ENCODE assay signal across 1 cellular context in the genomic region with DNA sequence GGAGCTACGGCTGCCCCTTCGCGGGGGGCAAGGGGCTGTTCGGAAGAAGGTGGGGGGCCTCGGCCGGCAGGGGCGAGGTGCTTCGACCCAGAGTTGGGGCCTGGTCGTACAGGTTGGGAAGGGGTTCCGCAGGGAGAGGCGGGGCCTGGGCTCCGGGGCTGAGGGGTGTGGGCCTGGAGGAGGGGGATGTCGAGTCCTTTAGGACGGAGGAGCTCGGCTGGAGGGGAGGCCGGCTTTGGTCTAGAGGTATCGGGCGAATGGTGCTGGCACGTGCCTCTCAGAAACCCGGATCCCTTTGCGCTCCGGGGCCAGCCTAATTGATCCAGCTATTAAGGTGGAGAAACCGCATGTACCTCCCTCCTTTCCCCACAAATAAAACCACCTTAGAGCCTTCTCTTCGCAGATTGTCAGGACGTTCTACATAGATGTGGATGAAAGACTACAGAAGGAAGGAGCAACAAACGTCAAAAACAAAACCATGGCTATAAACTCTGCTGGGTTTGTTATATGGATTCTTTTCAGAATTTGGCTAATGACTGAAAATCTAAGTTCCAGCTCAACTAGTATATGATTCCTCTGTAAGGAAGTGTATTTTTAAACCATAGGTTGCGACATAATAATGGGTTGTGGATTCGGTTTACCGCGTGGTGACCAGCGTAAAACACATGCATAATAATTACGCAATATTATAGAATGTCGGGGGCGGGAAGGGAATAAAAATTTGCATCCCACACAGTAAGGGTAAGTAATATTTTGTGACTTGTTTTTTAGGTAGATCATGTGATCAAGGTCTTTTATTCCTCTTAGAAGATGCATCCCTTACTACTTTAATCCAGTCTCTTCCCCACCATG.
TF ChIP-seq lines count a peak whose summit lies in the region.

No MANE protein-coding gene starts in this region.

TF ChIP-seq in HEK293, 187 proteins besides CTCF, POLR2A, EP300 and RAD21 (continued from another document and continues in another):
- TF ChIP-seq, protein P1, sequence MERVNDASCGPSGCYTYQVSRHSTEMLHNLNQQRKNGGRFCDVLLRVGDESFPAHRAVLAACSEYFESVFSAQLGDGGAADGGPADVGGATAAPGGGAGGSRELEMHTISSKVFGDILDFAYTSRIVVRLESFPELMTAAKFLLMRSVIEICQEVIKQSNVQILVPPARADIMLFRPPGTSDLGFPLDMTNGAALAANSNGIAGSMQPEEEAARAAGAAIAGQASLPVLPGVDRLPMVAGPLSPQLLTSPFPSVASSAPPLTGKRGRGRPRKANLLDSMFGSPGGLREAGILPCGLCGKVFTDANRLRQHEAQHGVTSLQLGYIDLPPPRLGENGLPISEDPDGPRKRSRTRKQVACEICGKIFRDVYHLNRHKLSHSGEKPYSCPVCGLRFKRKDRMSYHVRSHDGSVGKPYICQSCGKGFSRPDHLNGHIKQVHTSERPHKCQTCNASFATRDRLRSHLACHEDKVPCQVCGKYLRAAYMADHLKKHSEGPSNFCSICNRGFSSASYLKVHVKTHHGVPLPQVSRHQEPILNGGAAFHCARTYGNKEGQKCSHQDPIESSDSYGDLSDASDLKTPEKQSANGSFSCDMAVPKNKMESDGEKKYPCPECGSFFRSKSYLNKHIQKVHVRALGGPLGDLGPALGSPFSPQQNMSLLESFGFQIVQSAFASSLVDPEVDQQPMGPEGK (tag by site-specific recombination; IDR thresholded peaks at IDR 0.05) = peak; percentile 55; the same call in 1 of the 2 replicates
- no peak for TF ChIP-seq ZNF626 (tag by site-specific recombination; IDR thresholded peaks at IDR 0.05)
- TF ChIP-seq REPIN1 (tag by site-specific recombination; IDR thresholded peaks at IDR 0.05; ENCODE audit: low read depth) = no peak
- no peak for TF ChIP-seq ZNF175 (tag by site-specific recombination; IDR thresholded peaks at IDR 0.05)
- peak; percentile 53 for TF ChIP-seq ZNF335 (tag by site-specific recombination; conservative IDR thresholded peaks at IDR 0.05)
- TF ChIP-seq ZNF558 (tag by site-specific recombination; IDR thresholded peaks at IDR 0.05) = no peak
- peak; percentile 59; the same call in 1 of the 2 replicates for TF ChIP-seq KLF9 (tag by site-specific recombination; IDR thresholded peaks at IDR 0.05; ENCODE audit: low read depth)
- peak; percentile 22; the same call in 1 of the 2 replicates for TF ChIP-seq ZXDB (tag by site-specific recombination; IDR thresholded peaks at IDR 0.05)
- TF ChIP-seq, protein P2, sequence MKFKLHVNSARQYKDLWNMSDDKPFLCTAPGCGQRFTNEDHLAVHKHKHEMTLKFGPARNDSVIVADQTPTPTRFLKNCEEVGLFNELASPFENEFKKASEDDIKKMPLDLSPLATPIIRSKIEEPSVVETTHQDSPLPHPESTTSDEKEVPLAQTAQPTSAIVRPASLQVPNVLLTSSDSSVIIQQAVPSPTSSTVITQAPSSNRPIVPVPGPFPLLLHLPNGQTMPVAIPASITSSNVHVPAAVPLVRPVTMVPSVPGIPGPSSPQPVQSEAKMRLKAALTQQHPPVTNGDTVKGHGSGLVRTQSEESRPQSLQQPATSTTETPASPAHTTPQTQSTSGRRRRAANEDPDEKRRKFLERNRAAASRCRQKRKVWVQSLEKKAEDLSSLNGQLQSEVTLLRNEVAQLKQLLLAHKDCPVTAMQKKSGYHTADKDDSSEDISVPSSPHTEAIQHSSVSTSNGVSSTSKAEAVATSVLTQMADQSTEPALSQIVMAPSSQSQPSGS (tag by site-specific recombination; IDR thresholded peaks at IDR 0.05; ENCODE audit: low read depth) = no peak
- TF ChIP-seq IKZF3 (tag by site-specific recombination; IDR thresholded peaks at IDR 0.05) = no peak
- no peak for TF ChIP-seq ZNF311 (tag by site-specific recombination; IDR thresholded peaks at IDR 0.05; ENCODE audit: borderline replicate concordance)
- TF ChIP-seq ZNF404 (tag by site-specific recombination; IDR thresholded peaks at IDR 0.05) = no peak
- no peak for TF ChIP-seq SETDB1 (IDR thresholded peaks at IDR 0.05; ENCODE audit: insufficient read length, low read length)
- no peak for TF ChIP-seq ZNF776 (tag by site-specific recombination; IDR thresholded peaks at IDR 0.05; ENCODE audit: borderline replicate concordance)
- no peak for TF ChIP-seq ZNF223 (tag by site-specific recombination; IDR thresholded peaks at IDR 0.05)
- no peak for TF ChIP-seq ZNF433 (tag by site-specific recombination; IDR thresholded peaks at IDR 0.05; ENCODE audit: low read depth)
- no peak for TF ChIP-seq RBAK (tag by site-specific recombination; IDR thresholded peaks at IDR 0.05)
- TF ChIP-seq, protein P3, sequence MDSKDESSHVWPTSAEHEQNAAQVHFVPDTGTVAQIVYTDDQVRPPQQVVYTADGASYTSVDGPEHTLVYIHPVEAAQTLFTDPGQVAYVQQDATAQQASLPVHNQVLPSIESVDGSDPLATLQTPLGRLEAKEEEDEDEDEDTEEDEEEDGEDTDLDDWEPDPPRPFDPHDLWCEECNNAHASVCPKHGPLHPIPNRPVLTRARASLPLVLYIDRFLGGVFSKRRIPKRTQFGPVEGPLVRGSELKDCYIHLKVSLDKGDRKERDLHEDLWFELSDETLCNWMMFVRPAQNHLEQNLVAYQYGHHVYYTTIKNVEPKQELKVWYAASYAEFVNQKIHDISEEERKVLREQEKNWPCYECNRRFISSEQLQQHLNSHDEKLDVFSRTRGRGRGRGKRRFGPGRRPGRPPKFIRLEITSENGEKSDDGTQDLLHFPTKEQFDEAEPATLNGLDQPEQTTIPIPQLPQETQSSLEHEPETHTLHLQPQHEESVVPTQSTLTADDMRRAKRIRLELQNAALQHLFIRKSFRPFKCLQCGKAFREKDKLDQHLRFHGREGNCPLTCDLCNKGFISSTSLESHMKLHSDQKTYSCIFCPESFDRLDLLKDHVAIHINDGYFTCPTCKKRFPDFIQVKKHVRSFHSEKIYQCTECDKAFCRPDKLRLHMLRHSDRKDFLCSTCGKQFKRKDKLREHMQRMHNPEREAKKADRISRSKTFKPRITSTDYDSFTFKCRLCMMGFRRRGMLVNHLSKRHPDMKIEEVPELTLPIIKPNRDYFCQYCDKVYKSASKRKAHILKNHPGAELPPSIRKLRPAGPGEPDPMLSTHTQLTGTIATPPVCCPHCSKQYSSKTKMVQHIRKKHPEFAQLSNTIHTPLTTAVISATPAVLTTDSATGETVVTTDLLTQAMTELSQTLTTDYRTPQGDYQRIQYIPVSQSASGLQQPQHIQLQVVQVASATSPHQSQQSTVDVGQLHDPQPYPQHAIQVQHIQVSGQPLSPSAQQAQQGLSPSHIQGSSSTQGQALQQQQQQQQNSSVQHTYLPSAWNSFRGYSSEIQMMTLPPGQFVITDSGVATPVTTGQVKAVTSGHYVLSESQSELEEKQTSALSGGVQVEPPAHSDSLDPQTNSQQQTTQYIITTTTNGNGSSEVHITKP (tag by site-specific recombination; IDR thresholded peaks at IDR 0.05) = peak; percentile 78
- TF ChIP-seq ZNF324 (tag by site-specific recombination; IDR thresholded peaks at IDR 0.05) = no peak
- TF ChIP-seq ZNF184 (tag by site-specific recombination; IDR thresholded peaks at IDR 0.05) = no peak
- TF ChIP-seq ZNF248 (tag by site-specific recombination; IDR thresholded peaks at IDR 0.05) = no peak
- TF ChIP-seq ZFP37 (tag by site-specific recombination; IDR thresholded peaks at IDR 0.05) = no peak
- no peak for TF ChIP-seq ZSCAN4 (tag by site-specific recombination; IDR thresholded peaks at IDR 0.05)
- TF ChIP-seq ZNF112 (tag by site-specific recombination; IDR thresholded peaks at IDR 0.05) = no peak
- TF ChIP-seq SP2 (tag by site-specific recombination; IDR thresholded peaks at IDR 0.05) = peak; percentile 53
- TF ChIP-seq, protein P4, sequence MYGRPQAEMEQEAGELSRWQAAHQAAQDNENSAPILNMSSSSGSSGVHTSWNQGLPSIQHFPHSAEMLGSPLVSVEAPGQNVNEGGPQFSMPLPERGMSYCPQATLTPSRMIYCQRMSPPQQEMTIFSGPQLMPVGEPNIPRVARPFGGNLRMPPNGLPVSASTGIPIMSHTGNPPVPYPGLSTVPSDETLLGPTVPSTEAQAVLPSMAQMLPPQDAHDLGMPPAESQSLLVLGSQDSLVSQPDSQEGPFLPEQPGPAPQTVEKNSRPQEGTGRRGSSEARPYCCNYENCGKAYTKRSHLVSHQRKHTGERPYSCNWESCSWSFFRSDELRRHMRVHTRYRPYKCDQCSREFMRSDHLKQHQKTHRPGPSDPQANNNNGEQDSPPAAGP (tag by site-specific recombination; IDR thresholded peaks at IDR 0.05) = no peak
- TF ChIP-seq ZBTB21 (tag by site-specific recombination; IDR thresholded peaks at IDR 0.05) = no peak
- TF ChIP-seq, protein P5, sequence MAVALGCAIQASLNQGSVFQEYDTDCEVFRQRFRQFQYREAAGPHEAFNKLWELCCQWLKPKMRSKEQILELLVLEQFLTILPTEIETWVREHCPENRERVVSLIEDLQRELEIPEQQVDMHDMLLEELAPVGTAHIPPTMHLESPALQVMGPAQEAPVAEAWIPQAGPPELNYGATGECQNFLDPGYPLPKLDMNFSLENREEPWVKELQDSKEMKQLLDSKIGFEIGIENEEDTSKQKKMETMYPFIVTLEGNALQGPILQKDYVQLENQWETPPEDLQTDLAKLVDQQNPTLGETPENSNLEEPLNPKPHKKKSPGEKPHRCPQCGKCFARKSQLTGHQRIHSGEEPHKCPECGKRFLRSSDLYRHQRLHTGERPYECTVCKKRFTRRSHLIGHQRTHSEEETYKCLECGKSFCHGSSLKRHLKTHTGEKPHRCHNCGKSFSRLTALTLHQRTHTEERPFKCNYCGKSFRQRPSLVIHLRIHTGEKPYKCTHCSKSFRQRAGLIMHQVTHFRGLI (tag by site-specific recombination; IDR thresholded peaks at IDR 0.05) = no peak
- no peak for TF ChIP-seq KLF1 (tag by site-specific recombination; IDR thresholded peaks at IDR 0.05)
- no peak for TF ChIP-seq MEIS1 (CRISPR knock-in tag; IDR thresholded peaks at IDR 0.05; ENCODE audit: borderline replicate concordance)
- no peak for TF ChIP-seq ZNF514 (tag by site-specific recombination; IDR thresholded peaks at IDR 0.05)
- TF ChIP-seq, protein P6, sequence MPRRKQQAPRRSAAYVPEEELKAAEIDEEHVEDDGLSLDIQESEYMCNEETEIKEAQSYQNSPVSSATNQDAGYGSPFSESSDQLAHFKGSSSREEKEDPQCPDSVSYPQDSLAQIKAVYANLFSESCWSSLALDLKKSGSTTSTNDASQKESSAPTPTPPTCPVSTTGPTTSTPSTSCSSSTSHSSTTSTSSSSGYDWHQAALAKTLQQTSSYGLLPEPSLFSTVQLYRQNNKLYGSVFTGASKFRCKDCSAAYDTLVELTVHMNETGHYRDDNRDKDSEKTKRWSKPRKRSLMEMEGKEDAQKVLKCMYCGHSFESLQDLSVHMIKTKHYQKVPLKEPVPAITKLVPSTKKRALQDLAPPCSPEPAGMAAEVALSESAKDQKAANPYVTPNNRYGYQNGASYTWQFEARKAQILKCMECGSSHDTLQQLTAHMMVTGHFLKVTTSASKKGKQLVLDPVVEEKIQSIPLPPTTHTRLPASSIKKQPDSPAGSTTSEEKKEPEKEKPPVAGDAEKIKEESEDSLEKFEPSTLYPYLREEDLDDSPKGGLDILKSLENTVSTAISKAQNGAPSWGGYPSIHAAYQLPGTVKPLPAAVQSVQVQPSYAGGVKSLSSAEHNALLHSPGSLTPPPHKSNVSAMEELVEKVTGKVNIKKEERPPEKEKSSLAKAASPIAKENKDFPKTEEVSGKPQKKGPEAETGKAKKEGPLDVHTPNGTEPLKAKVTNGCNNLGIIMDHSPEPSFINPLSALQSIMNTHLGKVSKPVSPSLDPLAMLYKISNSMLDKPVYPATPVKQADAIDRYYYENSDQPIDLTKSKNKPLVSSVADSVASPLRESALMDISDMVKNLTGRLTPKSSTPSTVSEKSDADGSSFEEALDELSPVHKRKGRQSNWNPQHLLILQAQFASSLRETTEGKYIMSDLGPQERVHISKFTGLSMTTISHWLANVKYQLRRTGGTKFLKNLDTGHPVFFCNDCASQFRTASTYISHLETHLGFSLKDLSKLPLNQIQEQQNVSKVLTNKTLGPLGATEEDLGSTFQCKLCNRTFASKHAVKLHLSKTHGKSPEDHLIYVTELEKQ (tag by site-specific recombination; IDR thresholded peaks at IDR 0.05; ENCODE audit: borderline replicate concordance) = no peak
- TF ChIP-seq, protein P7, sequence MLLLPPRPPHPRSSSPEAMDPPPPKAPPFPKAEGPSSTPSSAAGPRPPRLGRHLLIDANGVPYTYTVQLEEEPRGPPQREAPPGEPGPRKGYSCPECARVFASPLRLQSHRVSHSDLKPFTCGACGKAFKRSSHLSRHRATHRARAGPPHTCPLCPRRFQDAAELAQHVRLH (tag by site-specific recombination; IDR thresholded peaks at IDR 0.05) = no peak
- TF ChIP-seq KLF10 (tag by site-specific recombination; IDR thresholded peaks at IDR 0.05) = no peak
- TF ChIP-seq, protein P8, sequence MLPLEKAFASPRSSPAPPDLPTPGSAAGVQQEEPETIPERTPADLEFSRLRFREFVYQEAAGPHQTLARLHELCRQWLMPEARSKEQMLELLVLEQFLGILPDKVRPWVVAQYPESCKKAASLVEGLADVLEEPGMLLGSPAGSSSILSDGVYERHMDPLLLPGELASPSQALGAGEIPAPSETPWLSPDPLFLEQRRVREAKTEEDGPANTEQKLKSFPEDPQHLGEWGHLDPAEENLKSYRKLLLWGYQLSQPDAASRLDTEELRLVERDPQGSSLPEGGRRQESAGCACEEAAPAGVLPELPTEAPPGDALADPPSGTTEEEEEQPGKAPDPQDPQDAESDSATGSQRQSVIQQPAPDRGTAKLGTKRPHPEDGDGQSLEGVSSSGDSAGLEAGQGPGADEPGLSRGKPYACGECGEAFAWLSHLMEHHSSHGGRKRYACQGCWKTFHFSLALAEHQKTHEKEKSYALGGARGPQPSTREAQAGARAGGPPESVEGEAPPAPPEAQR (tag by site-specific recombination; IDR thresholded peaks at IDR 0.05) = no peak
- TF ChIP-seq WT1 (tag by site-specific recombination; IDR thresholded peaks at IDR 0.05) = no peak
- no peak for TF ChIP-seq ZNF350 (tag by site-specific recombination; IDR thresholded peaks at IDR 0.05)
- TF ChIP-seq ZNF366 (tag by site-specific recombination; conservative IDR thresholded peaks at IDR 0.05) = peak; percentile 47; the same call in 1 of the 2 replicates
